17 cellular contexts compared by ENCODE assay signal in genomic region chr6:92577077-92577719, GRCh38.
DNase-seq lines count a peak whose midpoint lies in the region; ATAC-seq and TF ChIP-seq lines count a peak whose summit lies in the region.
"Had no signal": no experiment of that assay in that cellular context is flagged by ENCODE, and none has a peak within 500 bp of the region (broad histone marks: within the 10 kb centered on the region; RNA-seq: fewer than 3 reads in every experiment).

No MANE protein-coding gene starts in this region.

- H3K27ac Mint-ChIP-seq in mesothelial cell of epicardium, result no peak overlapping the region
- H3K27ac Mint-ChIP-seq: activated naive CD8-positive, alpha-beta T cell treated with anti-CD3 and anti-CD28 coated beads, Interleukin-2, amount 50 U/mL, for 24 hours had no signal

- H3K27me3 Mint-ChIP-seq in mesothelial cell of epicardium (ENCODE audit: low read depth), result no peaks in the 10 kb centered on the region
- H3K27me3 Mint-ChIP-seq: activated naive CD8-positive, alpha-beta T cell treated with anti-CD3 and anti-CD28 coated beads, Interleukin-2, amount 50 U/mL, for 24 hours had no signal

- intact Hi-C loops in testis (cut with DNase I; ENCODE audit: low total_unique reads), result no loop called here

- no peak overlapping the region for H3K4me2 ChIP-seq in mesenchymal stem cell (ENCODE audit: low read length, poor library complexity, severe bottlenecking)

- no peak overlapping the region for H3K4me3 Mint-ChIP-seq in mesothelial cell of epicardium
- H3K4me3 Mint-ChIP-seq: activated naive CD8-positive, alpha-beta T cell treated with anti-CD3 and anti-CD28 coated beads, Interleukin-2, amount 50 U/mL, for 24 hours had no signal

- no peak overlapping the region for H4K91ac ChIP-seq in mesenchymal stem cell (ENCODE audit: low read length)

- H2BK120ac ChIP-seq in mesenchymal stem cell (ENCODE audit: low read depth, low read length), result no peak overlapping the region

- H3K14ac ChIP-seq in mesenchymal stem cell (ENCODE audit: low read length in 2 of 2), result no peak overlapping the region

- ATAC-seq in GM19351 (IDR thresholded peaks at IDR 0.05; ENCODE audit: unreplicated experiment) (no peak), HG03439 (IDR thresholded peaks at IDR 0.05; ENCODE audit: unreplicated experiment) (no peak)
- ATAC-seq: activated naive CD8-positive, alpha-beta T cell treated with anti-CD3 and anti-CD28 coated beads, Interleukin-2, amount 50 U/mL, for 24 hours; left colon had no signal

- 55% methylated on average over 2 of the region's 2 CpGs for WGBS in mesenchymal stem cell
- WGBS in testis, 2 donors, result 83% methylated on average over 2 of the region's 2 CpGs; no CpG with 5 or more reads in 1 of the 2 donors

- H3K79me1 ChIP-seq in mesenchymal stem cell (replicated peaks; ENCODE audit: low read length, poor library complexity, severe bottlenecking), result no peaks in the 10 kb centered on the region

- H2BK12ac ChIP-seq in mesenchymal stem cell (ENCODE audit: low read length in 2 of 2), result peak overlapping the region in 1 of 2 experiments; percentile 34

- peaks cover 11% of the 10 kb centered on the region for H3K4me1 ChIP-seq in mesenchymal stem cell (ENCODE audit: control insufficient read depth, insufficient read depth, low read depth, low read length)
- H3K4me1 ChIP-seq in testis, result no peaks in the 10 kb centered on the region
- H3K4me1 ChIP-seq: thyroid gland had no signal

- H3K27me3 ChIP-seq in MG63 (no peaks in the 10 kb centered on the region), mesenchymal stem cell (ENCODE audit: control insufficient read depth in 1 of 2, insufficient read depth in 1 of 2, low read length in 2 of 2) (no peaks in the 10 kb centered on the region), testis (no peaks in the 10 kb centered on the region)
- H3K27me3 ChIP-seq: thyroid gland had no signal

- H3K4ac ChIP-seq in mesenchymal stem cell (ENCODE audit: low read depth in 1 of 2, low read length in 2 of 2), result no peak overlapping the region

- no peaks in the 10 kb centered on the region for H3K4me1 Mint-ChIP-seq in mesothelial cell of epicardium
- H3K4me1 Mint-ChIP-seq: activated naive CD8-positive, alpha-beta T cell treated with anti-CD3 and anti-CD28 coated beads, Interleukin-2, amount 50 U/mL, for 24 hours had no signal

- H2AFZ ChIP-seq in mesenchymal stem cell (ENCODE audit: low read depth, low read length), result no peak overlapping the region

- no peak overlapping the region for H2AK5ac ChIP-seq in mesenchymal stem cell (ENCODE audit: low read length, severe bottlenecking)

- no peak overlapping the region for H2BK15ac ChIP-seq in mesenchymal stem cell (ENCODE audit: low read depth, poor library complexity, severe bottlenecking)

- H4K8ac ChIP-seq in mesenchymal stem cell (ENCODE audit: low read length), result peak overlapping the region; percentile 59

- H3K36me3 Mint-ChIP-seq in mesothelial cell of epicardium, result peaks cover 3% of the 10 kb centered on the region

- peak overlapping the region; percentile 14 to 38 for H3K18ac ChIP-seq in mesenchymal stem cell (ENCODE audit: low read depth in 1 of 2, low read length in 2 of 2)

- peaks cover 33% of the 10 kb centered on the region for H3K9me3 Mint-ChIP-seq in mesothelial cell of epicardium

- no peak overlapping the region for H3K9ac ChIP-seq in mesenchymal stem cell (ENCODE audit: low read length)

- TF ChIP-seq POLR2A in testis (IDR thresholded peaks at IDR 0.05), result no peak

- TF ChIP-seq CTCF in AG10803 (conservative IDR thresholded peaks at IDR 0.05; ENCODE audit: low read length), result no peak
- no peak for TF ChIP-seq CTCF in mesothelial cell of epicardium (IDR thresholded peaks at IDR 0.05; ENCODE audit: unreplicated experiment)
- no peak for TF ChIP-seq CTCF in testis (IDR thresholded peaks at IDR 0.05)

- H3K23ac ChIP-seq in mesenchymal stem cell (ENCODE audit: low read length in 2 of 2), result no peak overlapping the region

- H3K27ac ChIP-seq in mesenchymal stem cell (ENCODE audit: low read length, poor library complexity, severe bottlenecking) (peak overlapping the region; percentile 64), testis (no peak overlapping the region)
- H3K27ac ChIP-seq: thyroid gland had no signal

- no peak overlapping the region for H2BK5ac ChIP-seq in mesenchymal stem cell (ENCODE audit: low read depth, low read length, poor library complexity, severe bottlenecking)

- H3K9me3 ChIP-seq in MG63, result peaks cover 5% of the 10 kb centered on the region
- peaks cover 11% of the 10 kb centered on the region for H3K9me3 ChIP-seq in mesenchymal stem cell (ENCODE audit: control insufficient read depth, low read length)
- no peaks in the 10 kb centered on the region for H3K9me3 ChIP-seq in testis
- H3K9me3 ChIP-seq: thyroid gland had no signal

- no peaks in the 10 kb centered on the region for H3K36me3 ChIP-seq in MG63
- H3K36me3 ChIP-seq in mesenchymal stem cell (ENCODE audit: control insufficient read depth in 1 of 2, insufficient read depth in 2 of 2, low read depth in 1 of 2, low read length in 2 of 2), result no peaks in the 10 kb centered on the region
- no peaks in the 10 kb centered on the region for H3K36me3 ChIP-seq in testis (ENCODE audit: low read depth, missing control alignments)
- H3K36me3 ChIP-seq: thyroid gland had no signal

- no peak overlapping the region for H3K4me3 ChIP-seq in AG10803 (ENCODE audit: low read length)
- H3K4me3 ChIP-seq in MG63, result no peak overlapping the region
- H3K4me3 ChIP-seq in mesenchymal stem cell (ENCODE audit: insufficient read depth in 1 of 2, low read depth in 1 of 2, low read length in 2 of 2), result no peak overlapping the region
- H3K4me3 ChIP-seq in testis, result no peak overlapping the region
- H3K4me3 ChIP-seq: thyroid gland had no signal

- DNase-seq in AG10803 (ENCODE audit: low read depth), result peak; percentile 68
- peak; percentile 54 for DNase-seq in MG63
- peak; percentile 46 for DNase-seq in ecto neural progenitor cell (ENCODE audit: low spot score)
- DNase-seq in mesenchymal stem cell, result peak; percentile 72
- no peak for DNase-seq in mesothelial cell of epicardium (ENCODE audit: low spot score in 2 of 2, unreplicated experiment in 2 of 2)
- no peak for DNase-seq in testis
- DNase-seq: activated CD4-positive, alpha-beta T cell treated with anti-CD3 and anti-CD28 coated beads for 48 hours; activated naive CD8-positive, alpha-beta T cell treated with anti-CD3 and anti-CD28 coated beads, Interleukin-2, amount 50 U/mL, for 24 hours; COR-L47; glutamatergic neuron; left colon; SHP77 treated with DMSO at 0.1 percent for 48 hours; stimulated activated CD4-positive, alpha-beta T cell treated with anti-CD3 and anti-CD28 coated beads, Interleukin-1b, Interleukin-23, amount 100 ng/mL, for 48 hours; T-helper 9 cell; thyroid gland had no signal

Comparison
In these comparisons a context has a peak if more than half of its experiments do, and no peak if none do; other contexts are left out.
1. DNase-seq: peak in AG10803 (single experiment), MG63 (single experiment), ecto neural progenitor cell (single experiment) and mesenchymal stem cell (single experiment); none in mesothelial cell of epicardium (0 of 2) and testis (single experiment).